In the genomic region with DNA sequence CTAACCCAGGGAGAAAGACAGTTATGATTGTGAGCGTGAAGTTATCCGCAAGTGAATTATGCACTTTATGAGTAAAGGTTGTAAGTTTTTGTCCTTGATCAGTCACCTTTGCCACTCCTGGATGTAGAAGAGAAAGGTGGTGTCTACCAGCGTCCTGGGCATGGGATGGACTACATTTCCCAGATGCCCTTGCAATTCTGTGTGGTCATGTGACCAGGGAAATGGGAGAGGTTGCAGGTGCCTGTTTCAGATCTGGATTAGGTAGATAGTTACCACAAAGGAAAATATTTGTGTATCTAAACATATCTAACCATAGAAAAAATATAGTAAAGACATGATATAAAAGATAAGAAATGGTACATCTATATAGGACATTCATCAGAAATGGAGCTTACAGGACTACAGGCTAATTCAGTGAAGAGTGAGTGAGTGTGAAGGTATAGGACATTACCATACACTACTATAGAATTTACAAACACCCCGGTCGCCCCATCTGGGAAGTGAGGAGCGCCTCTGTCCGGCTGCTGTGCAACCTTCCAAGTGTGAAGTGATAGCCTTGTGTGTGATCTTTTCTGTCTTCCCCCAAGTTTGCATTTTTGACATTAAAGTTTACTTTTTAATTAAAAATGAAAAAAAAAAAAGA, we compare ENCODE assay signal across 1 cellular context.
TF ChIP-seq lines count a peak whose summit lies in the region.

No MANE protein-coding gene starts in this region.

TF ChIP-seq in H1, 55 proteins besides CTCF, POLR2A, EP300 and RAD21 (continued from another document):
- TF ChIP-seq, protein P1, sequence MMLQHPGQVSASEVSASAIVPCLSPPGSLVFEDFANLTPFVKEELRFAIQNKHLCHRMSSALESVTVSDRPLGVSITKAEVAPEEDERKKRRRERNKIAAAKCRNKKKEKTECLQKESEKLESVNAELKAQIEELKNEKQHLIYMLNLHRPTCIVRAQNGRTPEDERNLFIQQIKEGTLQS (IDR thresholded peaks at IDR 0.05; ENCODE audit: insufficient read depth, low read depth, low read length) = peak; percentile 76; the same call in 1 of the 2 replicates
- TF ChIP-seq, protein P2, sequence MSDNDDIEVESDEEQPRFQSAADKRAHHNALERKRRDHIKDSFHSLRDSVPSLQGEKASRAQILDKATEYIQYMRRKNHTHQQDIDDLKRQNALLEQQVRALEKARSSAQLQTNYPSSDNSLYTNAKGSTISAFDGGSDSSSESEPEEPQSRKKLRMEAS (IDR thresholded peaks at IDR 0.05) = no peak
- TF ChIP-seq POLR2AphosphoS5 (IDR thresholded peaks at IDR 0.05; ENCODE audit: low read depth, low read length) (no peak), BACH1 (IDR thresholded peaks at IDR 0.05; ENCODE audit: low read length) (no peak), JUN (IDR thresholded peaks at IDR 0.05; ENCODE audit: low read depth, low read length) (no peak), YY1 (IDR thresholded peaks at IDR 0.05; ENCODE audit: low read depth, low read length) (no peak), SIX5 (IDR thresholded peaks at IDR 0.05; ENCODE audit: low read depth, low read length) (peak; percentile 89), RXRA (IDR thresholded peaks at IDR 0.05; ENCODE audit: insufficient read depth, low read depth, low read length) (no peak), ASH2L (IDR thresholded peaks at IDR 0.05; ENCODE audit: low read length) (no peak)
- TF ChIP-seq, protein P3, sequence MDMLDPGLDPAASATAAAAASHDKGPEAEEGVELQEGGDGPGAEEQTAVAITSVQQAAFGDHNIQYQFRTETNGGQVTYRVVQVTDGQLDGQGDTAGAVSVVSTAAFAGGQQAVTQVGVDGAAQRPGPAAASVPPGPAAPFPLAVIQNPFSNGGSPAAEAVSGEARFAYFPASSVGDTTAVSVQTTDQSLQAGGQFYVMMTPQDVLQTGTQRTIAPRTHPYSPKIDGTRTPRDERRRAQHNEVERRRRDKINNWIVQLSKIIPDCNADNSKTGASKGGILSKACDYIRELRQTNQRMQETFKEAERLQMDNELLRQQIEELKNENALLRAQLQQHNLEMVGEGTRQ (IDR thresholded peaks at IDR 0.05; ENCODE audit: low read length) = peak; percentile 93
